In the genomic region with DNA sequence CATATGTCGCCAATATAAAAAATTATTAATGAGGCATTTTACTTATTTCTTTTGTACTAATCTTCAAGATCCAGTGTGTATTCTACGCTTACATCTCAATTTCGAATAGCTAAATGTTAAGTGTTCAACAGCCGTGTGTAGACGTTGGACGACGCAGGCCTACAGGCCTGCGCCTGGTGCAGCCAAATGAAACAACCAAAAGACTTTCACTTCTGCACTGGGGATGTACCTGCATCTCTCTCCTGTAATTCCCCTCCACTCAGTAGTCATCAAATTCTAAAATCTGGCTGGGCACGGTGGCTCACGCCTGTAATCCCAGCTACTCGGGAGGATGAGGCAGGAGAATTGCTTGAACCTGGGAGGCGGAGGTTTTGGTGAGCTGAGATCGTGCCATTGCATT, we compare ENCODE assay signal across 13 cellular contexts.
DNase-seq lines count a peak whose midpoint lies in the region; ATAC-seq, FAIRE-seq and TF ChIP-seq lines count a peak whose summit lies in the region.
"Had no signal": no experiment of that assay in that cellular context is flagged by ENCODE, and none has a peak within 500 bp of the region (broad histone marks: within the 10 kb centered on the region; RNA-seq: fewer than 3 reads in every experiment).

No MANE protein-coding gene starts in this region.

- DNase-seq in GM12891 (ENCODE audit: insufficient read length, low spot score) (no peak), NCI-H2196 treated with DMSO at 0.1 percent for 48 hours (lab: John Stamatoyannopoulos, UW; ENCODE audit: unreplicated experiment) (no peak), nucleus accumbens (lab: John Stamatoyannopoulos, UW) (no peak), Ammon's horn (ENCODE audit: low spot score) (no peak), dermis blood vessel endothelial cell (no peak)
- DNase-seq: activated T-cell treated with anti-CD3 and anti-CD28 coated beads for 4 hours, GDM1, immature natural killer cell, NCI-H1694 had no signal

- ATAC-seq in GM19351 (IDR thresholded peaks at IDR 0.05; ENCODE audit: unreplicated experiment) (peak; percentile 81), HG02759 (IDR thresholded peaks at IDR 0.05; ENCODE audit: unreplicated experiment) (peak; percentile 83), HG03457 (IDR thresholded peaks at IDR 0.05; ENCODE audit: unreplicated experiment) (peak; percentile 63)
- ATAC-seq: natural killer cell treated with Interleukin-12 subunit alpha and Interleukin-12 subunit beta and Interleukin-15 and Interleukin-18, amount 100 ng/mL, for 72 hours had no signal

- peak; percentile 80 for FAIRE-seq in GM12891 (lab: Jason Lieb, UNC)

- TF ChIP-seq POLR2A in GM12891 (IDR thresholded peaks at IDR 0.05; ENCODE audit: low read depth, low read length): no peak

TF ChIP-seq in GM12891, 5 proteins besides CTCF, POLR2A, EP300 and RAD21:
- TF ChIP-seq POU2F2 (IDR thresholded peaks at IDR 0.05; ENCODE audit: low read depth, low read length) (0 out of 2 replicates have a peak, but pooled peaks have one; percentile 11), TAF1 (IDR thresholded peaks at IDR 0.05; ENCODE audit: low read depth, low read length) (no peak), SPI1 (IDR thresholded peaks at IDR 0.05; ENCODE audit: low read depth, low read length) (peak; percentile 96), PAX5 (IDR thresholded peaks at IDR 0.05; ENCODE audit: insufficient read depth, low read length, severe bottlenecking) (peak; percentile 71), POLR2AphosphoS5 (IDR thresholded peaks at IDR 0.05; ENCODE audit: low read depth, low read length) (no peak)
